ENCODE assay signal across 19 cellular contexts in genomic region chr3:137330246-137330645, GRCh38.
DNase-seq lines count a peak whose midpoint lies in the region; ATAC-seq, FAIRE-seq and TF ChIP-seq lines count a peak whose summit lies in the region.
"Had no signal": no experiment of that assay in that cellular context is flagged by ENCODE, and none has a peak within 500 bp of the region (broad histone marks: within the 10 kb centered on the region; RNA-seq: fewer than 3 reads in every experiment).

No MANE protein-coding gene starts in this region.

- intact Hi-C loops in GM12878 (cut with micrococcal nuclease; ENCODE audit: unreplicated experiment) (loop anchor here (2.0 kb wide), 1 partner anchor 659 kb away; no protein-coding TSS in a partner anchor), left ventricle myocardium superior (cut with micrococcal nuclease) (no loop called here)

- H3K9ac ChIP-seq in GM12878 (ENCODE audit: control insufficient read depth, insufficient read depth, low read length), result no peak overlapping the region
- H3K9ac ChIP-seq: BLaER1, GM23248 had no signal

- no peaks in the 10 kb centered on the region for H4K20me1 ChIP-seq in GM12878 (ENCODE audit: control insufficient read depth, insufficient read depth)
- H4K20me1 ChIP-seq: BLaER1 had no signal

- DNase-seq in GM12865 (ENCODE audit: low read depth), result peak; percentile 70
- DNase-seq in GM12878 (ENCODE audit: low read depth, low spot score), result peak; percentile 45
- no peak for DNase-seq in left ventricle myocardium superior
- DNase-seq in GDM1 (lab: John Stamatoyannopoulos, UW), result no peak
- DNase-seq: 8988T; AML-193; Caco-2; CD8-positive, alpha-beta memory T cell; DMS53; GM23248; H7; IMR-90; Kasumi-1; KBM-7 had no signal

- TF ChIP-seq EP300 in GM12878 (IDR thresholded peaks at IDR 0.05; ENCODE audit: borderline replicate concordance in 1 of 2, control insufficient read depth in 1 of 2, low read depth in 2 of 2, low read length in 2 of 2), result peak; percentile 84 to 92

- CTCF ChIA-PET in GM12878 (lab: Yijun Ruan, JAX), result no interaction called here

- H3K27ac ChIP-seq in GM12878 (ENCODE audit: control insufficient read depth, insufficient read depth), result peak overlapping the region; percentile 60
- H3K27ac ChIP-seq: BLaER1, GM23248 had no signal

- SMC1A ChIA-PET in GM12878 (lab: Charles Lee; ENCODE audit: uncharacterized antibody, unreplicated experiment), result no interaction called here

- no peak for TF ChIP-seq POLR2A in GM12878 (IDR thresholded peaks at IDR 0.05; ENCODE audit: low read depth, low read length)

- H3K36me3 ChIP-seq in GM12878 (ENCODE audit: control insufficient read depth in 2 of 2, insufficient read depth in 2 of 2, low read length in 1 of 2), result no peaks in the 10 kb centered on the region
- H3K36me3 ChIP-seq: BLaER1 had no signal

- peak; percentile 35 for ATAC-seq in GM19025 (IDR thresholded peaks at IDR 0.05; ENCODE audit: low read depth, unreplicated experiment)
- peak; percentile 32 for ATAC-seq in HG02798 (IDR thresholded peaks at IDR 0.05; ENCODE audit: poor library complexity, unreplicated experiment)
- peak; percentile 57 for ATAC-seq in GM12878
- no peak for ATAC-seq in HG03095 (IDR thresholded peaks at IDR 0.05; ENCODE audit: unreplicated experiment)
- no peak for ATAC-seq in left ventricle myocardium superior

- no peaks in the 10 kb centered on the region for H3K79me2 ChIP-seq in GM12878 (ENCODE audit: control insufficient read depth, insufficient read depth, low read length)

- peak overlapping the region; percentile 8; the same call in 1 of the 2 replicates for H3K4me3 ChIP-seq in GM12865 (ENCODE audit: low read depth, low read length)
- H3K4me3 ChIP-seq in GM12878, result no peak overlapping the region
- H3K4me3 ChIP-seq: BLaER1, GM23248 had no signal

- H3K27me3 ChIP-seq in GM12878 (replicated peaks in 1 of 2; ENCODE audit: control insufficient read depth in 2 of 2, insufficient read depth in 2 of 2, low read length in 1 of 2), result no peaks in the 10 kb centered on the region
- H3K27me3 ChIP-seq: BLaER1 had no signal

- peaks cover 10% of the 10 kb centered on the region; the same call in 1 of the 2 replicates for H3K4me1 ChIP-seq in GM12878 (ENCODE audit: control insufficient read depth, insufficient read depth, low read length)
- H3K4me1 ChIP-seq: BLaER1, Caco-2 had no signal

- peak overlapping the region; percentile 37 for H2AFZ ChIP-seq in GM12878 (ENCODE audit: control insufficient read depth, low read depth, low read length)
- H2AFZ ChIP-seq: GM23248 had no signal

- no TSS peak for BruUV-seq in GM12878 (replicated peaks; lab: Mats Ljungman, UMichigan)

- no peak for FAIRE-seq in GM12878 (lab: Jason Lieb, UNC)
- FAIRE-seq: GM19239 had no signal

- H3K9me3 ChIP-seq in GM12878 (replicated peaks; ENCODE audit: control insufficient read depth, insufficient read depth, low read length), result peaks cover 6% of the 10 kb centered on the region; the same call in 2 of the 3 replicates
- H3K9me3 ChIP-seq: BLaER1, Caco-2 had no signal

- 0 out of 2 replicates have a peak, but pooled peaks have one; percentile 2 for TF ChIP-seq RAD21 in GM12878 (IDR thresholded peaks at IDR 0.05; ENCODE audit: insufficient read depth, low read depth, low read length)

- in situ Hi-C loops in GM12878 (cut with MboI), result no loop called here

- peak overlapping the region; percentile 69 for H3K4me2 ChIP-seq in GM12878 (ENCODE audit: control insufficient read depth, insufficient read depth)
- H3K4me2 ChIP-seq: BLaER1 had no signal

- RAD21 ChIA-PET in GM12878 (lab: Charles Lee; ENCODE audit: unreplicated experiment), result no interaction called here

- POLR2A ChIA-PET in GM12878 (lab: Charles Lee), result no interaction called here

- TF ChIP-seq CTCF in GM12865 (IDR thresholded peaks at IDR 0.05; ENCODE audit: insufficient read depth, low read depth, low read length, missing control alignments) (no peak), GM12878 (IDR thresholded peaks at IDR 0.05 in 2 of 3, conservative IDR thresholded peaks at IDR 0.05 in 1 of 3; ENCODE audit: control insufficient read depth in 2 of 3, extremely low read depth in 1 of 3, insufficient read depth in 1 of 3, low read depth in 3 of 3, low read length in 3 of 3) (no peak)

- 20% methylated on average over 3 of the region's 3 CpGs for WGBS in GM12878 (ENCODE audit: insufficient coverage, insufficient replicate concordance, low lambda C conversion rate, missing lambda C conversion rate)

TF ChIP-seq in GM12878, 131 proteins besides CTCF, POLR2A, EP300 and RAD21 (continues in another document):
- TF ChIP-seq ZNF592 (IDR thresholded peaks at IDR 0.05) (peak; percentile 54; the same call in 1 of the 2 replicates), KDM1A (IDR thresholded peaks at IDR 0.05; ENCODE audit: borderline replicate concordance) (no peak), HSF1 (IDR thresholded peaks at IDR 0.05; ENCODE audit: low read depth, low read length) (no peak), SMC3 (IDR thresholded peaks at IDR 0.05; ENCODE audit: borderline replicate concordance, low read length) (no peak), CEBPB (IDR thresholded peaks at IDR 0.05; ENCODE audit: borderline replicate concordance in 1 of 2, low read depth in 2 of 2, low read length in 2 of 2) (no peak), NR2F1 (conservative IDR thresholded peaks at IDR 0.05) (0 out of 2 replicates have a peak, but pooled peaks have one; percentile 33), CEBPZ (IDR thresholded peaks at IDR 0.05; ENCODE audit: low read depth, low read length) (no peak), TCF12 (IDR thresholded peaks at IDR 0.05; ENCODE audit: low read depth, low read length) (peak; percentile 56; the same call in 1 of the 2 replicates), SMAD5 (IDR thresholded peaks at IDR 0.05; ENCODE audit: low read depth) (no peak), EED (IDR thresholded peaks at IDR 0.05; ENCODE audit: low read depth) (peak; percentile 98), JUND (IDR thresholded peaks at IDR 0.05; ENCODE audit: low read depth, low read length) (no peak)

Comparison
In these comparisons a context has a peak if more than half of its experiments do, and no peak if none do; other contexts are left out.
1. DNase-seq: peak in GM12865 (single experiment) and GM12878 (single experiment); none in left ventricle myocardium superior (single experiment) and GDM1 (single experiment).
2. ATAC-seq: peak in GM19025 (single experiment), HG02798 (single experiment) and GM12878 (single experiment); none in HG03095 (single experiment) and left ventricle myocardium superior (single experiment).